1 cellular context compared by ENCODE assay signal in the genomic region with DNA sequence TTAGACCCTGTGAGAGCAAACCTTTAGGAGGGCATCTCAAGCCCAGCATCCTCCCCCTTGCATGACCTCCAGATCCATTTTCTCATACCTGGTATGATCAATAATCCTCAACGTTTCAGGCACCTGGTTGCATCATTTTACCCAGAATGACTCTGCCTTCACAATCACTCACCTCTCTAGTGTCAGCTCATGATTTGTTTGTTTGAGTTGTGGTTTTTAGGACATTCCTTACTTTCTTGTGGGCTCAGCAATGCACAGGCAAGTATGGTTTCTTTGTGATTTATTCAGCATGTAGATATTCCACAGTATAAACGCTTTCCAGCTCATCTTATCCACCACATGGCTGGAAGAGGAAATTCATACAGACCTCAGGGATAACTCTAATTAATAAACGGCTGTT.
A peak's percentile ranks its signal among the peaks of the same experiment; 100 is the strongest.
TF ChIP-seq lines count a peak whose summit lies in the region.

No MANE protein-coding gene starts in this region.

TF ChIP-seq in HCT116, 20 proteins besides CTCF, POLR2A, EP300 and RAD21 (continued from another document):
- TF ChIP-seq POLR2AphosphoS5 (IDR thresholded peaks at IDR 0.05; ENCODE audit: low read depth, low read length) (no peak), ATF3 (IDR thresholded peaks at IDR 0.05) (0 out of 2 replicates have a peak, but pooled peaks have one; percentile 41), ZNF274 (IDR thresholded peaks at IDR 0.05; ENCODE audit: low read depth, low read length) (no peak), CEBPB (IDR thresholded peaks at IDR 0.05; ENCODE audit: low read depth) (peak; percentile 54), EZH2phosphoT487 (IDR thresholded peaks at IDR 0.05; ENCODE audit: borderline replicate concordance) (no peak), ZFX (IDR thresholded peaks at IDR 0.05) (no peak)
- TF ChIP-seq, protein P1, sequence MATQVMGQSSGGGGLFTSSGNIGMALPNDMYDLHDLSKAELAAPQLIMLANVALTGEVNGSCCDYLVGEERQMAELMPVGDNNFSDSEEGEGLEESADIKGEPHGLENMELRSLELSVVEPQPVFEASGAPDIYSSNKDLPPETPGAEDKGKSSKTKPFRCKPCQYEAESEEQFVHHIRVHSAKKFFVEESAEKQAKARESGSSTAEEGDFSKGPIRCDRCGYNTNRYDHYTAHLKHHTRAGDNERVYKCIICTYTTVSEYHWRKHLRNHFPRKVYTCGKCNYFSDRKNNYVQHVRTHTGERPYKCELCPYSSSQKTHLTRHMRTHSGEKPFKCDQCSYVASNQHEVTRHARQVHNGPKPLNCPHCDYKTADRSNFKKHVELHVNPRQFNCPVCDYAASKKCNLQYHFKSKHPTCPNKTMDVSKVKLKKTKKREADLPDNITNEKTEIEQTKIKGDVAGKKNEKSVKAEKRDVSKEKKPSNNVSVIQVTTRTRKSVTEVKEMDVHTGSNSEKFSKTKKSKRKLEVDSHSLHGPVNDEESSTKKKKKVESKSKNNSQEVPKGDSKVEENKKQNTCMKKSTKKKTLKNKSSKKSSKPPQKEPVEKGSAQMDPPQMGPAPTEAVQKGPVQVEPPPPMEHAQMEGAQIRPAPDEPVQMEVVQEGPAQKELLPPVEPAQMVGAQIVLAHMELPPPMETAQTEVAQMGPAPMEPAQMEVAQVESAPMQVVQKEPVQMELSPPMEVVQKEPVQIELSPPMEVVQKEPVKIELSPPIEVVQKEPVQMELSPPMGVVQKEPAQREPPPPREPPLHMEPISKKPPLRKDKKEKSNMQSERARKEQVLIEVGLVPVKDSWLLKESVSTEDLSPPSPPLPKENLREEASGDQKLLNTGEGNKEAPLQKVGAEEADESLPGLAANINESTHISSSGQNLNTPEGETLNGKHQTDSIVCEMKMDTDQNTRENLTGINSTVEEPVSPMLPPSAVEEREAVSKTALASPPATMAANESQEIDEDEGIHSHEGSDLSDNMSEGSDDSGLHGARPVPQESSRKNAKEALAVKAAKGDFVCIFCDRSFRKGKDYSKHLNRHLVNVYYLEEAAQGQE (IDR thresholded peaks at IDR 0.05; ENCODE audit: low read depth) = no peak
- TF ChIP-seq, protein P2, sequence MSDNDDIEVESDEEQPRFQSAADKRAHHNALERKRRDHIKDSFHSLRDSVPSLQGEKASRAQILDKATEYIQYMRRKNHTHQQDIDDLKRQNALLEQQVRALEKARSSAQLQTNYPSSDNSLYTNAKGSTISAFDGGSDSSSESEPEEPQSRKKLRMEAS (IDR thresholded peaks at IDR 0.05) = no peak
